Comparison of ENCODE assay signal across 8 cellular contexts in the genomic region with DNA sequence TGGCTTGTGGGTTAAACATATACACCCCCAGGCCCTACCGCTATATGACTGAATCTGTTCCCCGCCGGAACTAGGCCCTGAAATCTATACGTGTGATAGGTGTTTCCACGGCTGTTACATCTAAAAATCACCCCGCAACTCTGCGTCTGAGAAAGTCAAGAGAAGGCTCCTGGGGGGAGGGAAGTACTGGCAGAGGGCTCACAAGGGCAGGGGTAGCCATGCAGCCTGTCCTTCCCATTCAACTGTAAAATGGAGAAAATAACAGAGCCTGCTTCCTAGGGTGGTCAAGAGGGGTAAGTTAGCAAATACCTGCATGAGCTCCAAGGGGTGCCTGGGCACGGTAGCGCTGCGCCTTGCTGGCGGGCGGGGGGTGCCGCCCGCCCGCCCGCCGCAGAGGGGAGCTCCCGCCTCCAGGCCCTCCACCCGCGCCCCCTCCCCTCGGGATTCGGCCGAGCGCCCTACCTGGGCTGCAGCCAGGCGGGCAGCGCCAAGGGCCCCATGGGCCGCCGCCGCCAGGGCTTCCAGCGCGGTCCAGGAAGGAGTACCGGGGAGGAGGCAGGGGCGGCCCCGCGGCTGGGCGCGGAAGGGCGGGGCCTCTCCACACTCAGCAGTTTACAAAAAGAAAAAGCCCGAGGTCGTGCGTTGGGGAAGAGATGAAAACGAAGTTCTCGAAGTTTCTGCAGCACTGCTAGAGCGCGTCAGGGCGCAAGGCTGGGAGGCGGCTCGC.
DNase-seq lines count a peak whose midpoint lies in the region; ATAC-seq and TF ChIP-seq lines count a peak whose summit lies in the region.

A gene with protein sequence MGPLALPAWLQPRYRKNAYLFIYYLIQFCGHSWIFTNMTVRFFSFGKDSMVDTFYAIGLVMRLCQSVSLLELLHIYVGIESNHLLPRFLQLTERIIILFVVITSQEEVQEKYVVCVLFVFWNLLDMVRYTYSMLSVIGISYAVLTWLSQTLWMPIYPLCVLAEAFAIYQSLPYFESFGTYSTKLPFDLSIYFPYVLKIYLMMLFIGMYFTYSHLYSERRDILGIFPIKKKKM (minus strand): TSS at position 550 of the 727 bp plus-strand sequence. CDS start 50 bp downstream, at position 500.

- peak within 1 kb of the TSS; percentile 63 for H3K4me3 ChIP-seq in brain microvascular endothelial cell (ENCODE audit: low read depth, low read length)

- in situ Hi-C loops in GM18951 (cut with MboI; ENCODE audit: low sequenced_read_pairs, unreplicated experiment) (no loop called here), brain microvascular endothelial cell (cut with HindIII; ENCODE audit: low pct_ligation_motif_present, low sequenced_read_pairs) (no loop called here)

- DNase-seq in AG20443 (ENCODE audit: low spot score), result peak; percentile 89
- DNase-seq in T-helper 9 cell, result peak; percentile 60
- peak; percentile 13 for DNase-seq in brain microvascular endothelial cell
- peak; percentile 21 for DNase-seq in inferior parietal cortex (ENCODE audit: extremely low spot score)
- DNase-seq in stimulated activated CD4-positive, alpha-beta T cell treated with anti-CD3 and anti-CD28 coated beads, Interleukin-15, amount 100 ng/mL, for 48 hours (ENCODE audit: low read depth in 2 of 2), result peak; percentile 37 to 44
- no peak for DNase-seq in NCI-H1694 treated with DMSO at 0.1 percent for 48 hours (lab: John Stamatoyannopoulos, UW)

- H3K27me3 ChIP-seq in brain microvascular endothelial cell (replicated peaks), result no peaks in the 10 kb centered on the region

- TF ChIP-seq POLR2A in GM18951 (IDR thresholded peaks at IDR 0.05; ENCODE audit: extremely low read depth, insufficient read depth, insufficient read length), result peak; percentile 63

- peak within 1 kb of the TSS; percentile 6 for H3K27ac ChIP-seq in brain microvascular endothelial cell

- H3K36me3 ChIP-seq in brain microvascular endothelial cell (replicated peaks), result no peaks in the 10 kb centered on the region

- peak; percentile 70 for ATAC-seq in HG03139 (IDR thresholded peaks at IDR 0.05; ENCODE audit: unreplicated experiment)

- TF ChIP-seq CTCF in brain microvascular endothelial cell (IDR thresholded peaks at IDR 0.05; ENCODE audit: low read depth, low read length, missing control alignments), result no peak
